ENCODE assay signal across 8 cellular contexts in genomic region chr15:50247819-50248650, GRCh38. TPM values are rescaled to one million over a fixed set of nuclear protein-coding genes. Genes with fewer than 3 reads are reported as not detected.
A peak's percentile ranks its signal among the peaks of the same experiment; 100 is the strongest.
DNase-seq lines count a peak whose midpoint lies in the region; ATAC-seq and TF ChIP-seq lines count a peak whose summit lies in the region.

No MANE protein-coding gene starts in this region.

- H3K27me3 ChIP-seq in RWPE2 (ENCODE audit: insufficient read depth, poor library complexity, severe bottlenecking) (no peaks in the 10 kb centered on the region), duodenal mucosa (ENCODE audit: control insufficient read depth in 1 of 2, insufficient read depth in 2 of 2, low read length in 2 of 2) (no peaks in the 10 kb centered on the region)

- H3K9me3 Mint-ChIP-seq in osteocyte (ENCODE audit: unreplicated experiment) = no peaks in the 10 kb centered on the region

- peak; percentile 96 for ATAC-seq in HG03039 (IDR thresholded peaks at IDR 0.05; ENCODE audit: unreplicated experiment)
- peak; percentile 24; the same call in 1 of the 3 replicates for ATAC-seq in RWPE2 (ENCODE audit: low read depth)

- H3K4me3 ChIP-seq in RWPE2 (ENCODE audit: severe bottlenecking) = no peak overlapping the region
- H3K4me3 ChIP-seq in duodenal mucosa (ENCODE audit: low read depth in 1 of 2, low read length in 2 of 2) = peak overlapping the region; percentile 37 to 48

- DNase-seq in activated T-cell treated with anti-CD3 and anti-CD28 coated beads for 1 hour (ENCODE audit: low read depth) (peak; percentile 16), RWPE2 (ENCODE audit: low spot score) (no peak), dedifferentiated amniotic fluid mesenchymal stem cell (ENCODE audit: extremely low spot score) (no peak), osteocyte (ENCODE audit: extremely low spot score, unreplicated experiment) (no peak)
- DNase-seq in activated T-cell treated with anti-CD3 and anti-CD28 coated beads, Interleukin-2, amount 50 U/mL, for 1 hour = no peak
- DNase-seq in stimulated activated CD4-positive, alpha-beta T cell treated with anti-CD3 and anti-CD28 coated beads, TNF-alpha, amount 100 ng/mL, for 24 hours (ENCODE audit: low read depth in 3 of 3) = peak; percentile 18 to 46 (median 20)

- no peaks in the 10 kb centered on the region for H3K36me3 ChIP-seq in RWPE2 (ENCODE audit: low read depth)
- no peaks in the 10 kb centered on the region for H3K36me3 ChIP-seq in duodenal mucosa (ENCODE audit: control insufficient read depth in 1 of 2, insufficient read depth in 2 of 2, low read length in 2 of 2)

- H3K4me3 Mint-ChIP-seq in osteocyte (ENCODE audit: unreplicated experiment) = no peak overlapping the region

- H3K9ac ChIP-seq in duodenal mucosa (ENCODE audit: low read depth in 1 of 2, low read length in 2 of 2) = no peak overlapping the region

- peaks cover 7% of the 10 kb centered on the region for H3K27me3 Mint-ChIP-seq in osteocyte (ENCODE audit: unreplicated experiment)

- H3K4me1 Mint-ChIP-seq in osteocyte (ENCODE audit: unreplicated experiment) = no peaks in the 10 kb centered on the region

- H3K9me3 ChIP-seq in RWPE2 (ENCODE audit: severe bottlenecking) (no peaks in the 10 kb centered on the region), duodenal mucosa (ENCODE audit: control insufficient read depth in 1 of 2, low read length in 2 of 2) (no peaks in the 10 kb centered on the region)

- H3K4me1 ChIP-seq in RWPE2 (ENCODE audit: insufficient read depth, poor library complexity, severe bottlenecking) (no peaks in the 10 kb centered on the region), duodenal mucosa (ENCODE audit: control insufficient read depth in 1 of 2, insufficient read depth in 2 of 2, low read length in 2 of 2) (peaks cover 9 to 11% of the 10 kb centered on the region in 2 donors)

- TF ChIP-seq CTCF in RWPE2 (IDR thresholded peaks at IDR 0.05; ENCODE audit: poor library complexity, severe bottlenecking) (no peak), osteocyte (IDR thresholded peaks at IDR 0.05) (no peak)

- no peaks in the 10 kb centered on the region for H3K36me3 Mint-ChIP-seq in osteocyte (ENCODE audit: unreplicated experiment)

- no peak overlapping the region for H3K27ac Mint-ChIP-seq in osteocyte (ENCODE audit: unreplicated experiment)

- H3K27ac ChIP-seq in RWPE2 (ENCODE audit: poor library complexity, severe bottlenecking) = no peak overlapping the region
- H3K27ac ChIP-seq in duodenal mucosa (ENCODE audit: low read depth, low read length) = peak overlapping the region; percentile 20

RNA-seq across cellular contexts. Expression of gene HDC, which starts 17.5 kb away (rescaled TPM):
- not detected in 2 replicates for total RNA-seq in osteocyte

Comparison
In these comparisons a context has a peak if more than half of its experiments do, and no peak if none do; other contexts are left out.
1. DNase-seq: peak in activated T-cell treated with anti-CD3 and anti-CD28 coated beads for 1 hour (single experiment) and stimulated activated CD4-positive, alpha-beta T cell treated with anti-CD3 and anti-CD28 coated beads, TNF-alpha, amount 100 ng/mL, for 24 hours (3 of 3); none in activated T-cell treated with anti-CD3 and anti-CD28 coated beads, Interleukin-2, amount 50 U/mL, for 1 hour (single experiment), RWPE2 (single experiment), dedifferentiated amniotic fluid mesenchymal stem cell (single experiment) and osteocyte (single experiment).